In genomic region chr6:55141611-55142010, GRCh38 we compare ENCODE assay signal across 38 cellular contexts. TPM values are rescaled to one million over a fixed set of nuclear protein-coding genes. Genes with fewer than 3 reads are reported as not detected.
"Had no signal": no experiment of that assay in that cellular context is flagged by ENCODE, and none has a peak within 500 bp of the region (broad histone marks: within the 10 kb centered on the region; RNA-seq: fewer than 3 reads in every experiment).

No MANE protein-coding gene starts in this region.

- H3K36me3 ChIP-seq: breast epithelium had no signal

- H2AFZ ChIP-seq: PC-9 had no signal

- H3K4me1 ChIP-seq: body of pancreas, breast epithelium had no signal

- H3K27me3 ChIP-seq: body of pancreas, breast epithelium had no signal

- H3K27ac ChIP-seq: body of pancreas, breast epithelium, KMS-11, PC-9, RWPE1, VCaP had no signal

- H3K9me3 ChIP-seq: body of pancreas, breast epithelium had no signal

- ATAC-seq: activated CD8-positive, alpha-beta memory T cell treated with anti-CD3 and anti-CD28 coated beads, Interleukin-2, amount 10 ng/mL, durations not matched to agents 7 days and 5 days; activated T-cell treated with anti-CD3 and anti-CD28 coated beads, Interleukin-2, amount 50 U/mL, for 72 hours; activated T-helper 17 cell treated with anti-CD3 and anti-CD28 coated beads, Interleukin-2, amount 50 U/mL, for 72 hours; body of pancreas had no signal

- H3K4me3 ChIP-seq: body of pancreas, breast epithelium, PC-9 had no signal

- DNase-seq: activated B cell treated with CpG ODN at 0.5 μM for 24 hours; activated CD4-positive, alpha-beta memory T cell treated with anti-CD3 and anti-CD28 coated beads, Interleukin-2, amount 10 ng/mL, durations not matched to agents 7 days and 5 days; activated CD4-positive, alpha-beta T cell treated with anti-CD3 and anti-CD28 coated beads for 4 hours; activated CD4-positive, alpha-beta T cell treated with anti-CD3 and anti-CD28 coated beads, Interleukin-2, amount 50 U/mL, for 1 hour; activated CD4-positive, CD25-positive, alpha-beta regulatory T cell treated with anti-CD3 and anti-CD28 coated beads, Interleukin-2, amount 50 U/mL, for 72 hours; activated CD8-positive, alpha-beta memory T cell treated with anti-CD3 and anti-CD28 coated beads for 24 hours; activated CD8-positive, alpha-beta memory T cell treated with anti-CD3 and anti-CD28 coated beads, Interleukin-2, amount 10 ng/mL, durations not matched to agents 7 days and 5 days; activated CD8-positive, alpha-beta memory T cell treated with anti-CD3 and anti-CD28 coated beads, Interleukin-2, amount 50 U/mL, for 48 hours; activated effector memory CD4-positive, alpha-beta T cell treated with anti-CD3 and anti-CD28 coated beads, Interleukin-2, amount 50 U/mL, for 16 hours; activated naive CD4-positive, alpha-beta T cell; activated naive CD4-positive, alpha-beta T cell treated with anti-CD3 and anti-CD28 coated beads, Interleukin-2, amount 50 U/mL, for 16 hours; activated naive CD8-positive, alpha-beta T cell treated with anti-CD3 and anti-CD28 coated beads for 36 hours; activated T-cell treated with anti-CD3 and anti-CD28 coated beads, Interleukin-2, amount 50 U/mL, for 72 hours; body of pancreas; caudate nucleus; cerebellar nuclear complex; MM.1S; MV-4-11; NCI-H1092; NCI-H146; NCI-H187 treated with DMSO at 0.1 percent for 48 hours; NCI-H2081 treated with DMSO at 0.1 percent for 48 hours; NCI-H226; NCI-H446 treated with DMSO at 0.1 percent for 48 hours; NCI-H524; NK-92 treated with Interleukin-12 subunit alpha and Interleukin-12 subunit beta, amount 100 ng/mL, for 24 hours; PC-9; SW 1271; T-helper 1 cell; T-helper 2 cell; T-helper 9 cell had no signal

- H3K9ac ChIP-seq: KMS-11 had no signal

- H3K4me2 ChIP-seq: KMS-11, PC-9 had no signal

RNA-seq across cellular contexts. Expression of gene HCRTR2, which starts 32.7 kb away (rescaled TPM):
- total RNA-seq: activated B cell treated with CpG ODN at 0.5 μM for 24 hours; activated CD4-positive, alpha-beta memory T cell treated with anti-CD3 and anti-CD28 coated beads, Interleukin-2, amount 10 ng/mL, durations not matched to agents 7 days and 5 days; activated CD8-positive, alpha-beta memory T cell treated with anti-CD3 and anti-CD28 coated beads, Interleukin-2, amount 10 ng/mL, durations not matched to agents 7 days and 5 days; activated naive CD8-positive, alpha-beta T cell treated with anti-CD3 and anti-CD28 coated beads for 36 hours; activated T-cell treated with anti-CD3 and anti-CD28 coated beads, Interleukin-2, amount 50 U/mL, for 72 hours; activated T-helper 17 cell treated with anti-CD3 and anti-CD28 coated beads, Interleukin-2, amount 50 U/mL, for 72 hours; body of pancreas; breast epithelium; LHCN-M2; PC-9; Right ventricle myocardium superior had no signal
